Comparison of ENCODE assay signal across 15 cellular contexts in genomic region chr16:69905171-69905555, GRCh38. TPM values are rescaled to one million over a fixed set of nuclear protein-coding genes. Genes with fewer than 3 reads are reported as not detected.
DNase-seq lines count a peak whose midpoint lies in the region; ATAC-seq and TF ChIP-seq lines count a peak whose summit lies in the region.
"Had no signal": no experiment of that assay in that cellular context is flagged by ENCODE, and none has a peak within 500 bp of the region (broad histone marks: within the 10 kb centered on the region; RNA-seq: fewer than 3 reads in every experiment).

No MANE protein-coding gene starts in this region.

- DNase-seq in colonic mucosa (no peak), left colon (no peak), left lung (no peak), NCI-H774 (lab: John Stamatoyannopoulos, UW) (no peak)
- DNase-seq in stimulated activated naive CD8-positive, alpha-beta T cell treated with anti-CD3 and anti-CD28 coated beads, Interleukin-15, amount 100 ng/mL, for 72 hours = no peak
- DNase-seq: AML-193; CD8-positive, alpha-beta memory T cell; DMS53; GF-D8; GOT3; HCEC 1CT; KG1 had no signal

- no peak overlapping the region for H3K4me3 Mint-ChIP-seq in stimulated activated naive CD8-positive, alpha-beta T cell treated with anti-CD3 and anti-CD28 coated beads, Interleukin-15, amount 100 ng/mL, for 72 hours

- H3K27me3 ChIP-seq in HUES6 (ENCODE audit: control insufficient read depth, insufficient read depth, low read length) (no peaks in the 10 kb centered on the region), colonic mucosa (no peaks in the 10 kb centered on the region), left lung (no peaks in the 10 kb centered on the region)
- H3K27me3 ChIP-seq: BLaER1 had no signal

- TF ChIP-seq CTCF in colonic mucosa (IDR thresholded peaks at IDR 0.05) (no peak), left lung (IDR thresholded peaks at IDR 0.05) (no peak)

- H3K9me3 ChIP-seq in HUES6 (ENCODE audit: control insufficient read depth, insufficient read depth, low read depth, low read length) (no peaks in the 10 kb centered on the region), colonic mucosa (no peaks in the 10 kb centered on the region), left lung (no peaks in the 10 kb centered on the region)

- H3K4me3 ChIP-seq in HUES6 (ENCODE audit: low read depth, low read length) = no peak overlapping the region
- H3K4me3 ChIP-seq in colonic mucosa = no peak overlapping the region
- no peak overlapping the region for H3K4me3 ChIP-seq in left lung
- H3K4me3 ChIP-seq: BLaER1 had no signal

- peak overlapping the region; percentile 30 for H3K9ac ChIP-seq in HUES6 (ENCODE audit: low read length)
- H3K9ac ChIP-seq in colonic mucosa (ENCODE audit: low read depth in 2 of 2, low read length in 2 of 2) = no peak overlapping the region
- H3K9ac ChIP-seq: BLaER1 had no signal

- H3K27ac ChIP-seq in HUES6 (ENCODE audit: low read depth, low read length) (peak overlapping the region; percentile 35; the same call in 1 of the 2 replicates), colonic mucosa (peak overlapping the region; percentile 4), left lung (no peak overlapping the region)
- H3K27ac ChIP-seq: BLaER1 had no signal

- peaks cover 11% of the 10 kb centered on the region for H3K36me3 ChIP-seq in HUES6 (ENCODE audit: control insufficient read depth, insufficient read depth, low read length)
- H3K36me3 ChIP-seq in colonic mucosa = no peaks in the 10 kb centered on the region
- peaks cover 0 to 67% of the 10 kb centered on the region in 2 donors for H3K36me3 ChIP-seq in left lung

- intact Hi-C loops in colonic mucosa (cut with DNase I) (no loop called here), left colon (cut with DNase I, micrococcal nuclease) (no loop called here), left lung (cut with DNase I) (no loop called here)

- H3K9me3 Mint-ChIP-seq in stimulated activated naive CD8-positive, alpha-beta T cell treated with anti-CD3 and anti-CD28 coated beads, Interleukin-15, amount 100 ng/mL, for 72 hours = no peaks in the 10 kb centered on the region
- H3K9me3 Mint-ChIP-seq: CD8-positive, alpha-beta memory T cell had no signal

- no peaks in the 10 kb centered on the region for H3K4me1 Mint-ChIP-seq in stimulated activated naive CD8-positive, alpha-beta T cell treated with anti-CD3 and anti-CD28 coated beads, Interleukin-15, amount 100 ng/mL, for 72 hours
- H3K4me1 Mint-ChIP-seq: CD8-positive, alpha-beta memory T cell had no signal

- no peaks in the 10 kb centered on the region for H3K4me1 ChIP-seq in HUES6 (ENCODE audit: control insufficient read depth, insufficient read depth, low read length)
- no peaks in the 10 kb centered on the region for H3K4me1 ChIP-seq in colonic mucosa
- H3K4me1 ChIP-seq in left lung = no peaks in the 10 kb centered on the region

- no peak overlapping the region for H3K27ac Mint-ChIP-seq in stimulated activated naive CD8-positive, alpha-beta T cell treated with anti-CD3 and anti-CD28 coated beads, Interleukin-15, amount 100 ng/mL, for 72 hours

- ATAC-seq in left colon = peak; percentile 38
- ATAC-seq in stimulated activated naive CD8-positive, alpha-beta T cell treated with anti-CD3 and anti-CD28 coated beads, Interleukin-15, amount 100 ng/mL, for 72 hours = no peak
- ATAC-seq in left lung = no peak
- ATAC-seq in GM21786 (IDR thresholded peaks at IDR 0.05; ENCODE audit: unreplicated experiment) = no peak

- no peaks in the 10 kb centered on the region for H3K27me3 Mint-ChIP-seq in stimulated activated naive CD8-positive, alpha-beta T cell treated with anti-CD3 and anti-CD28 coated beads, Interleukin-15, amount 100 ng/mL, for 72 hours
- H3K27me3 Mint-ChIP-seq: CD8-positive, alpha-beta memory T cell had no signal

RNA-seq across cellular contexts. Expression of gene CLEC18A, which starts 46.0 kb away (rescaled TPM):
- 1 to 10 TPM in 1 of 2 donors, under 1 TPM in 1; 0.32 to 4.2 TPM for total RNA-seq in colonic mucosa
- 1 to 10 TPM; 1.0 to 2.0 TPM for total RNA-seq in left colon
- total RNA-seq in left lung = 1 to 10 TPM; 1.8 to 2.6 TPM

Comparison
In these comparisons a context has a peak if more than half of its experiments do, and no peak if none do; other contexts are left out.
1. H3K27ac ChIP-seq: peak in HUES6 (single experiment) and colonic mucosa (single experiment); none in left lung (0 of 2).